In the genomic region with DNA sequence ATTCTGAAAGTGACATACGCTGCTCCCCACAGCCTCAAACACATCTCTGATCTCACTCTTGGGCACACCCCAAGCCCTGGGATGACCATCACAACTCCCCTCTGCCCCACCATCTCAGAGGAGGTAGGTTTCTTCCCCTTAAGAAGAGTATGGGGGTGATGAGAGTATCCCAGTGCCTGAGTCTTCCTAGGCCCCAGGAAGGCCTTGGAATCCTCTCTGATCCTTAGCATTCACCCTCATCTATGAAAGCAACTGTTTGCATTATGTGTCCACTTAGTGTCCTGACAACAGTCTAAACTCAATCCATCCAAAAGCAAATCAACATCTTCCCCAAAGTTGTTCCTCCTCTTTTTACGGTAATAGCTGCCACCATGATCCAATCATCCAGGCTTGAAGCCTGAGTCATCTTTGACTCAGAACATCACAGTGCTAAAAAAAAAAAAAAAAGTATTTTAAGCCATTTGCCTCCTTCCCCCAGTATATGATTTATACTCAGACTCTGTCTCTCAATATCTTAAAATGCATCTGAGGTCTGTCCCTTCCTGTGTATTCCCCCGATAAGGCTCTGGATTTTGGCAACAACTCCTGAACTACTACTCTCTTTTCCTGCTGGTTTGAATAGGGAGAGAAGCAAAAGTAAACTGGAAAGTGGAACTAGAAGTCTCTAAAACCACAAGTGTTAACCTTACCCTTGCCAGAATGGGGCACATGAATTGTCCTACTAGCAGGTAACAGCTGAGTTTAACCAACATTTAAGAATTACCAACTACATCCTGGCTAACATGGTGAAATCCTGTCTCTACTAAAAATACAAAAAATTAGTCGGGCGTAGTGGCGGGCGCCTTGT, we compare ENCODE assay signal across 1 cellular context.
TF ChIP-seq lines count a peak whose summit lies in the region.

No MANE protein-coding gene starts in this region.

TF ChIP-seq in GM12878, 131 proteins besides CTCF, POLR2A, EP300 and RAD21 (continued from another document and continues in another):
- TF ChIP-seq, protein P1, sequence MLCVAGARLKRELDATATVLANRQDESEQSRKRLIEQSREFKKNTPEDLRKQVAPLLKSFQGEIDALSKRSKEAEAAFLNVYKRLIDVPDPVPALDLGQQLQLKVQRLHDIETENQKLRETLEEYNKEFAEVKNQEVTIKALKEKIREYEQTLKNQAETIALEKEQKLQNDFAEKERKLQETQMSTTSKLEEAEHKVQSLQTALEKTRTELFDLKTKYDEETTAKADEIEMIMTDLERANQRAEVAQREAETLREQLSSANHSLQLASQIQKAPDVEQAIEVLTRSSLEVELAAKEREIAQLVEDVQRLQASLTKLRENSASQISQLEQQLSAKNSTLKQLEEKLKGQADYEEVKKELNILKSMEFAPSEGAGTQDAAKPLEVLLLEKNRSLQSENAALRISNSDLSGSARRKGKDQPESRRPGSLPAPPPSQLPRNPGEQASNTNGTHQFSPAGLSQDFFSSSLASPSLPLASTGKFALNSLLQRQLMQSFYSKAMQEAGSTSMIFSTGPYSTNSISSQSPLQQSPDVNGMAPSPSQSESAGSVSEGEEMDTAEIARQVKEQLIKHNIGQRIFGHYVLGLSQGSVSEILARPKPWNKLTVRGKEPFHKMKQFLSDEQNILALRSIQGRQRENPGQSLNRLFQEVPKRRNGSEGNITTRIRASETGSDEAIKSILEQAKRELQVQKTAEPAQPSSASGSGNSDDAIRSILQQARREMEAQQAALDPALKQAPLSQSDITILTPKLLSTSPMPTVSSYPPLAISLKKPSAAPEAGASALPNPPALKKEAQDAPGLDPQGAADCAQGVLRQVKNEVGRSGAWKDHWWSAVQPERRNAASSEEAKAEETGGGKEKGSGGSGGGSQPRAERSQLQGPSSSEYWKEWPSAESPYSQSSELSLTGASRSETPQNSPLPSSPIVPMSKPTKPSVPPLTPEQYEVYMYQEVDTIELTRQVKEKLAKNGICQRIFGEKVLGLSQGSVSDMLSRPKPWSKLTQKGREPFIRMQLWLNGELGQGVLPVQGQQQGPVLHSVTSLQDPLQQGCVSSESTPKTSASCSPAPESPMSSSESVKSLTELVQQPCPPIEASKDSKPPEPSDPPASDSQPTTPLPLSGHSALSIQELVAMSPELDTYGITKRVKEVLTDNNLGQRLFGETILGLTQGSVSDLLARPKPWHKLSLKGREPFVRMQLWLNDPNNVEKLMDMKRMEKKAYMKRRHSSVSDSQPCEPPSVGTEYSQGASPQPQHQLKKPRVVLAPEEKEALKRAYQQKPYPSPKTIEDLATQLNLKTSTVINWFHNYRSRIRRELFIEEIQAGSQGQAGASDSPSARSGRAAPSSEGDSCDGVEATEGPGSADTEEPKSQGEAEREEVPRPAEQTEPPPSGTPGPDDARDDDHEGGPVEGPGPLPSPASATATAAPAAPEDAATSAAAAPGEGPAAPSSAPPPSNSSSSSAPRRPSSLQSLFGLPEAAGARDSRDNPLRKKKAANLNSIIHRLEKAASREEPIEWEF (IDR thresholded peaks at IDR 0.05; ENCODE audit: insufficient replicate concordance, low read depth, low read length), result peak; percentile 48
- TF ChIP-seq CHD1 (IDR thresholded peaks at IDR 0.05; ENCODE audit: low read depth, low read length), result no peak
- no peak for TF ChIP-seq TAF1 (IDR thresholded peaks at IDR 0.05; ENCODE audit: borderline replicate concordance, low read depth, low read length)
- TF ChIP-seq, protein P2, sequence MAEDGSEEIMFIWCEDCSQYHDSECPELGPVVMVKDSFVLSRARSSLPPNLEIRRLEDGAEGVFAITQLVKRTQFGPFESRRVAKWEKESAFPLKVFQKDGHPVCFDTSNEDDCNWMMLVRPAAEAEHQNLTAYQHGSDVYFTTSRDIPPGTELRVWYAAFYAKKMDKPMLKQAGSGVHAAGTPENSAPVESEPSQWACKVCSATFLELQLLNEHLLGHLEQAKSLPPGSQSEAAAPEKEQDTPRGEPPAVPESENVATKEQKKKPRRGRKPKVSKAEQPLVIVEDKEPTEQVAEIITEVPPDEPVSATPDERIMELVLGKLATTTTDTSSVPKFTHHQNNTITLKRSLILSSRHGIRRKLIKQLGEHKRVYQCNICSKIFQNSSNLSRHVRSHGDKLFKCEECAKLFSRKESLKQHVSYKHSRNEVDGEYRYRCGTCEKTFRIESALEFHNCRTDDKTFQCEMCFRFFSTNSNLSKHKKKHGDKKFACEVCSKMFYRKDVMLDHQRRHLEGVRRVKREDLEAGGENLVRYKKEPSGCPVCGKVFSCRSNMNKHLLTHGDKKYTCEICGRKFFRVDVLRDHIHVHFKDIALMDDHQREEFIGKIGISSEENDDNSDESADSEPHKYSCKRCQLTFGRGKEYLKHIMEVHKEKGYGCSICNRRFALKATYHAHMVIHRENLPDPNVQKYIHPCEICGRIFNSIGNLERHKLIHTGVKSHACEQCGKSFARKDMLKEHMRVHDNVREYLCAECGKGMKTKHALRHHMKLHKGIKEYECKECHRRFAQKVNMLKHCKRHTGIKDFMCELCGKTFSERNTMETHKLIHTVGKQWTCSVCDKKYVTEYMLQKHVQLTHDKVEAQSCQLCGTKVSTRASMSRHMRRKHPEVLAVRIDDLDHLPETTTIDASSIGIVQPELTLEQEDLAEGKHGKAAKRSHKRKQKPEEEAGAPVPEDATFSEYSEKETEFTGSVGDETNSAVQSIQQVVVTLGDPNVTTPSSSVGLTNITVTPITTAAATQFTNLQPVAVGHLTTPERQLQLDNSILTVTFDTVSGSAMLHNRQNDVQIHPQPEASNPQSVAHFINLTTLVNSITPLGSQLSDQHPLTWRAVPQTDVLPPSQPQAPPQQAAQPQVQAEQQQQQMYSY (CRISPR knock-in tag; IDR thresholded peaks at IDR 0.05), result no peak
- TF ChIP-seq KLF5 (IDR thresholded peaks at IDR 0.05; ENCODE audit: partially characterized antibody), result no peak
- peak; percentile 42 for TF ChIP-seq MTA2 (IDR thresholded peaks at IDR 0.05; ENCODE audit: low read depth)
- no peak for TF ChIP-seq YBX1 (IDR thresholded peaks at IDR 0.05)
- TF ChIP-seq, protein P3, sequence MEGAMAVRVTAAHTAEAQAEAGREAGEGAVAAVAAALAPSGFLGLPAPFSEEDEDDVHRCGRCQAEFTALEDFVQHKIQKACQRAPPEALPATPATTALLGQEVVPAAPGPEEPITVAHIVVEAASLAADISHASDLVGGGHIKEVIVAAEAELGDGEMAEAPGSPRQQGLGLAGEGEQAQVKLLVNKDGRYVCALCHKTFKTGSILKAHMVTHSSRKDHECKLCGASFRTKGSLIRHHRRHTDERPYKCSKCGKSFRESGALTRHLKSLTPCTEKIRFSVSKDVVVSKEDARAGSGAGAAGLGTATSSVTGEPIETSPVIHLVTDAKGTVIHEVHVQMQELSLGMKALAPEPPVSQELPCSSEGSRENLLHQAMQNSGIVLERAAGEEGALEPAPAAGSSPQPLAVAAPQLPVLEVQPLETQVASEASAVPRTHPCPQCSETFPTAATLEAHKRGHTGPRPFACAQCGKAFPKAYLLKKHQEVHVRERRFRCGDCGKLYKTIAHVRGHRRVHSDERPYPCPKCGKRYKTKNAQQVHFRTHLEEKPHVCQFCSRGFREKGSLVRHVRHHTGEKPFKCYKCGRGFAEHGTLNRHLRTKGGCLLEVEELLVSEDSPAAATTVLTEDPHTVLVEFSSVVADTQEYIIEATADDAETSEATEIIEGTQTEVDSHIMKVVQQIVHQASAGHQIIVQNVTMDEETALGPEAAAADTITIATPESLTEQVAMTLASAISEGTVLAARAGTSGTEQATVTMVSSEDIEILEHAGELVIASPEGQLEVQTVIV (IDR thresholded peaks at IDR 0.05; ENCODE audit: borderline replicate concordance, partially characterized antibody), result no peak
- TF ChIP-seq NR2F1 (conservative IDR thresholded peaks at IDR 0.05), result no peak
- no peak for TF ChIP-seq TCF3 (IDR thresholded peaks at IDR 0.05; ENCODE audit: borderline replicate concordance, insufficient read depth, low read depth, low read length)
- TF ChIP-seq SIN3A (IDR thresholded peaks at IDR 0.05; ENCODE audit: low read depth, low read length), result no peak
- TF ChIP-seq, protein P4, sequence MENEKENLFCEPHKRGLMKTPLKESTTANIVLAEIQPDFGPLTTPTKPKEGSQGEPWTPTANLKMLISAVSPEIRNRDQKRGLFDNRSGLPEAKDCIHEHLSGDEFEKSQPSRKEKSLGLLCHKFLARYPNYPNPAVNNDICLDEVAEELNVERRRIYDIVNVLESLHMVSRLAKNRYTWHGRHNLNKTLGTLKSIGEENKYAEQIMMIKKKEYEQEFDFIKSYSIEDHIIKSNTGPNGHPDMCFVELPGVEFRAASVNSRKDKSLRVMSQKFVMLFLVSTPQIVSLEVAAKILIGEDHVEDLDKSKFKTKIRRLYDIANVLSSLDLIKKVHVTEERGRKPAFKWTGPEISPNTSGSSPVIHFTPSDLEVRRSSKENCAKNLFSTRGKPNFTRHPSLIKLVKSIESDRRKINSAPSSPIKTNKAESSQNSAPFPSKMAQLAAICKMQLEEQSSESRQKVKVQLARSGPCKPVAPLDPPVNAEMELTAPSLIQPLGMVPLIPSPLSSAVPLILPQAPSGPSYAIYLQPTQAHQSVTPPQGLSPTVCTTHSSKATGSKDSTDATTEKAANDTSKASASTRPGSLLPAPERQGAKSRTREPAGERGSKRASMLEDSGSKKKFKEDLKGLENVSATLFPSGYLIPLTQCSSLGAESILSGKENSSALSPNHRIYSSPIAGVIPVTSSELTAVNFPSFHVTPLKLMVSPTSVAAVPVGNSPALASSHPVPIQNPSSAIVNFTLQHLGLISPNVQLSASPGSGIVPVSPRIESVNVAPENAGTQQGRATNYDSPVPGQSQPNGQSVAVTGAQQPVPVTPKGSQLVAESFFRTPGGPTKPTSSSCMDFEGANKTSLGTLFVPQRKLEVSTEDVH (IDR thresholded peaks at IDR 0.05; ENCODE audit: low read depth, partially characterized antibody), result no peak
- TF ChIP-seq, protein P5, sequence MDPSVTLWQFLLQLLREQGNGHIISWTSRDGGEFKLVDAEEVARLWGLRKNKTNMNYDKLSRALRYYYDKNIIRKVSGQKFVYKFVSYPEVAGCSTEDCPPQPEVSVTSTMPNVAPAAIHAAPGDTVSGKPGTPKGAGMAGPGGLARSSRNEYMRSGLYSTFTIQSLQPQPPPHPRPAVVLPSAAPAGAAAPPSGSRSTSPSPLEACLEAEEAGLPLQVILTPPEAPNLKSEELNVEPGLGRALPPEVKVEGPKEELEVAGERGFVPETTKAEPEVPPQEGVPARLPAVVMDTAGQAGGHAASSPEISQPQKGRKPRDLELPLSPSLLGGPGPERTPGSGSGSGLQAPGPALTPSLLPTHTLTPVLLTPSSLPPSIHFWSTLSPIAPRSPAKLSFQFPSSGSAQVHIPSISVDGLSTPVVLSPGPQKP (IDR thresholded peaks at IDR 0.05; ENCODE audit: low read depth, low read length), result no peak
- TF ChIP-seq, protein P6, sequence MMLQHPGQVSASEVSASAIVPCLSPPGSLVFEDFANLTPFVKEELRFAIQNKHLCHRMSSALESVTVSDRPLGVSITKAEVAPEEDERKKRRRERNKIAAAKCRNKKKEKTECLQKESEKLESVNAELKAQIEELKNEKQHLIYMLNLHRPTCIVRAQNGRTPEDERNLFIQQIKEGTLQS (IDR thresholded peaks at IDR 0.05; ENCODE audit: borderline replicate concordance, extremely low read depth, low read depth, low read length), result no peak
- TF ChIP-seq NFXL1 (IDR thresholded peaks at IDR 0.05; ENCODE audit: borderline replicate concordance), result no peak
- TF ChIP-seq, protein P7, sequence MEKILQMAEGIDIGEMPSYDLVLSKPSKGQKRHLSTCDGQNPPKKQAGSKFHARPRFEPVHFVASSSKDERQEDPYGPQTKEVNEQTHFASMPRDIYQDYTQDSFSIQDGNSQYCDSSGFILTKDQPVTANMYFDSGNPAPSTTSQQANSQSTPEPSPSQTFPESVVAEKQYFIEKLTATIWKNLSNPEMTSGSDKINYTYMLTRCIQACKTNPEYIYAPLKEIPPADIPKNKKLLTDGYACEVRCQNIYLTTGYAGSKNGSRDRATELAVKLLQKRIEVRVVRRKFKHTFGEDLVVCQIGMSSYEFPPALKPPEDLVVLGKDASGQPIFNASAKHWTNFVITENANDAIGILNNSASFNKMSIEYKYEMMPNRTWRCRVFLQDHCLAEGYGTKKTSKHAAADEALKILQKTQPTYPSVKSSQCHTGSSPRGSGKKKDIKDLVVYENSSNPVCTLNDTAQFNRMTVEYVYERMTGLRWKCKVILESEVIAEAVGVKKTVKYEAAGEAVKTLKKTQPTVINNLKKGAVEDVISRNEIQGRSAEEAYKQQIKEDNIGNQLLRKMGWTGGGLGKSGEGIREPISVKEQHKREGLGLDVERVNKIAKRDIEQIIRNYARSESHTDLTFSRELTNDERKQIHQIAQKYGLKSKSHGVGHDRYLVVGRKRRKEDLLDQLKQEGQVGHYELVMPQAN (conservative IDR thresholded peaks at IDR 0.05), result no peak
- TF ChIP-seq CEBPB (IDR thresholded peaks at IDR 0.05; ENCODE audit: borderline replicate concordance in 1 of 2, low read depth in 2 of 2, low read length in 2 of 2), result no peak; a peak in 1 of 4 replicates
- TF ChIP-seq CBX5 (IDR thresholded peaks at IDR 0.05; ENCODE audit: low read depth), result 0 out of 2 replicates have a peak, but pooled peaks have one; percentile 40
- TF ChIP-seq TARDBP (IDR thresholded peaks at IDR 0.05; ENCODE audit: borderline replicate concordance), result no peak
- peak; percentile 81 for TF ChIP-seq JUNB (IDR thresholded peaks at IDR 0.05)
- TF ChIP-seq ASH2L (IDR thresholded peaks at IDR 0.05; ENCODE audit: borderline replicate concordance, low read depth), result 0 out of 2 replicates have a peak, but pooled peaks have one; percentile 35
- TF ChIP-seq NFIC (IDR thresholded peaks at IDR 0.05; ENCODE audit: low read depth, low read length), result peak; percentile 84
- TF ChIP-seq, protein P8, sequence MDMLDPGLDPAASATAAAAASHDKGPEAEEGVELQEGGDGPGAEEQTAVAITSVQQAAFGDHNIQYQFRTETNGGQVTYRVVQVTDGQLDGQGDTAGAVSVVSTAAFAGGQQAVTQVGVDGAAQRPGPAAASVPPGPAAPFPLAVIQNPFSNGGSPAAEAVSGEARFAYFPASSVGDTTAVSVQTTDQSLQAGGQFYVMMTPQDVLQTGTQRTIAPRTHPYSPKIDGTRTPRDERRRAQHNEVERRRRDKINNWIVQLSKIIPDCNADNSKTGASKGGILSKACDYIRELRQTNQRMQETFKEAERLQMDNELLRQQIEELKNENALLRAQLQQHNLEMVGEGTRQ (IDR thresholded peaks at IDR 0.05; ENCODE audit: borderline replicate concordance, low read depth, low read length), result no peak
- TF ChIP-seq, protein P9, sequence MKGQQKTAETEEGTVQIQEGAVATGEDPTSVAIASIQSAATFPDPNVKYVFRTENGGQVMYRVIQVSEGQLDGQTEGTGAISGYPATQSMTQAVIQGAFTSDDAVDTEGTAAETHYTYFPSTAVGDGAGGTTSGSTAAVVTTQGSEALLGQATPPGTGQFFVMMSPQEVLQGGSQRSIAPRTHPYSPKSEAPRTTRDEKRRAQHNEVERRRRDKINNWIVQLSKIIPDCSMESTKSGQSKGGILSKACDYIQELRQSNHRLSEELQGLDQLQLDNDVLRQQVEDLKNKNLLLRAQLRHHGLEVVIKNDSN (IDR thresholded peaks at IDR 0.05; ENCODE audit: borderline replicate concordance, extremely low read length, insufficient read depth, low read depth, low read length), result no peak
- no peak for TF ChIP-seq RBBP5 (conservative IDR thresholded peaks at IDR 0.05)
- TF ChIP-seq, protein P10, sequence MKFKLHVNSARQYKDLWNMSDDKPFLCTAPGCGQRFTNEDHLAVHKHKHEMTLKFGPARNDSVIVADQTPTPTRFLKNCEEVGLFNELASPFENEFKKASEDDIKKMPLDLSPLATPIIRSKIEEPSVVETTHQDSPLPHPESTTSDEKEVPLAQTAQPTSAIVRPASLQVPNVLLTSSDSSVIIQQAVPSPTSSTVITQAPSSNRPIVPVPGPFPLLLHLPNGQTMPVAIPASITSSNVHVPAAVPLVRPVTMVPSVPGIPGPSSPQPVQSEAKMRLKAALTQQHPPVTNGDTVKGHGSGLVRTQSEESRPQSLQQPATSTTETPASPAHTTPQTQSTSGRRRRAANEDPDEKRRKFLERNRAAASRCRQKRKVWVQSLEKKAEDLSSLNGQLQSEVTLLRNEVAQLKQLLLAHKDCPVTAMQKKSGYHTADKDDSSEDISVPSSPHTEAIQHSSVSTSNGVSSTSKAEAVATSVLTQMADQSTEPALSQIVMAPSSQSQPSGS (IDR thresholded peaks at IDR 0.05; ENCODE audit: low read length), result peak; percentile 70; the same call in 1 of the 2 replicates
- no peak for TF ChIP-seq HDAC6 (IDR thresholded peaks at IDR 0.05; ENCODE audit: unreplicated experiment)
